Comparison of ENCODE assay signal across 11 cellular contexts in the genomic region with DNA sequence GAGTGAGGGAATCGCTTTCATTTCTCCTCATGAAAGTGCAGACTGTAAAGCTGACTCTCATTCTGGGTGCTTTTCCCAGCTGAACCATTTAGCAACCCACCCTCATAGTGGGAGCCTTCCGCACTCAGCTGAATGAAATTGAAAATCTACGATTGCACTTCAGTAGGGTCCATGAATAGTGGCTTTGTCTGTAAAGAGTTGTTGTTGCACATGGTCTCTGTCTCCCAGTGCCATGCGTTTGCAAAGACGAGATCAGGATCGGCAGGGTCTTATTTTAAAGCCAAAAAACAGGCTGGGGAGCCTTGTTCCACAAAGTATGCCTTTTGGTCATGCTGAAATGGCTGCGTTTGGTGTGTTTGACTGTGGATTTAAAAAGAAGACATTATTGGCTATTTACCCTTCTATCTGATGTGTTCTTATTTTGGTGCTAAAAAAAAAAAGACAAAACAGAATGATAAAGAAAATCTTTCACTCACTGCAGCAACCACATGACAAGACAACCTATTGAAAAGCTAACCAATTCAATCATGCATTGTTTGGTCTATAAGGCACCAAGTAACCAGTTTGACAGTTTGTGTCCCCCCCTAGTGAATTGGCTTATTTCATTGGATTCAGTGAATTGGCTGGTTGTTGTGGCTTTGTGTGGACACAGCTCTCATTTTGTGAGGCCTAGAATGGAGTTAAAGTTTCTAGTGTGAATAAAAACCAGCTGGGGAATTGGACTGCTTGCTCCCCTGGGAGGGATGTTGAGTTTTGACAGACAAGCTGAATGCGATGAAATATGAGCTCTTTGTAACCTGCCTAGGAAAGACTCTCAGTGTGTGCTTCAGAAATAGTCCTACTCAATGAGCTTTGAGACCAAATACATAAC.
A peak's percentile ranks its signal among the peaks of the same experiment; 100 is the strongest.
DNase-seq lines count a peak whose midpoint lies in the region; ATAC-seq, FAIRE-seq and TF ChIP-seq lines count a peak whose summit lies in the region.
"Had no signal": no experiment of that assay in that cellular context is flagged by ENCODE, and none has a peak within 500 bp of the region (broad histone marks: within the 10 kb centered on the region; RNA-seq: fewer than 3 reads in every experiment).

No MANE protein-coding gene starts in this region.

- in situ Hi-C loops in GM12878 (cut with MboI): no loop called here

- ATAC-seq in activated T-cell treated with anti-CD3 and anti-CD28 coated beads, Interleukin-2, amount 50 U/mL, for 4 hours: no peak
- ATAC-seq in GM12878: no peak
- no peak for ATAC-seq in GM21825 (IDR thresholded peaks at IDR 0.05; ENCODE audit: unreplicated experiment)
- no peak for ATAC-seq in GM19328 (IDR thresholded peaks at IDR 0.05; ENCODE audit: unreplicated experiment)

- SMC1A ChIA-PET in GM12878 (lab: Charles Lee; ENCODE audit: uncharacterized antibody, unreplicated experiment): interaction anchor here (0.6 to 2.7 kb wide), 11 partner anchors 9 to 110 kb away, joined by 3 to 9 read pairs (median 3); no protein-coding TSS in a partner anchor

- POLR2A ChIA-PET in GM12878 (lab: Charles Lee): interaction anchor here (0.5 to 1.7 kb wide), 6 partner anchors 12 to 1319 kb away, joined by 3 to 6 read pairs (median 4); no protein-coding TSS in a partner anchor

- no peak; the same call in 1 of the 2 replicates for TF ChIP-seq RAD21 in GM12878 (IDR thresholded peaks at IDR 0.05; ENCODE audit: insufficient read depth, low read depth, low read length)

- DNase-seq in activated T-cell treated with anti-CD3 and anti-CD28 coated beads, Interleukin-2, amount 50 U/mL, for 24 hours: no peak
- no peak for DNase-seq in activated T-cell treated with anti-CD3 and anti-CD28 coated beads, Interleukin-2, amount 50 U/mL, for 4 hours
- DNase-seq in GM12878 (ENCODE audit: low read depth, low spot score) (no peak), hypothalamus (lab: John Stamatoyannopoulos, UW) (peak in 29 of 51 donors; percentile 13 to 89 (median 36)), tibial nerve (ENCODE audit: low spot score in 2 of 2) (no peak), GF-D8 (lab: John Stamatoyannopoulos, UW) (no peak)
- DNase-seq: stimulated activated CD4-positive, alpha-beta T cell treated with anti-CD3 and anti-CD28 coated beads, Interleukin-1b, Interleukin-23, amount 100 ng/mL, for 48 hours; upper lobe of right lung had no signal

- H3K36me3 Mint-ChIP-seq in activated T-cell treated with anti-CD3 and anti-CD28 coated beads, Interleukin-2, amount 50 U/mL, for 24 hours (ENCODE audit: low read depth): peaks cover 16% of the 10 kb centered on the region
- H3K36me3 Mint-ChIP-seq in activated T-cell treated with anti-CD3 and anti-CD28 coated beads, Interleukin-2, amount 50 U/mL, for 4 hours (ENCODE audit: insufficient read depth): peaks cover 17% of the 10 kb centered on the region

- no peaks in the 10 kb centered on the region for H3K27me3 Mint-ChIP-seq in activated T-cell treated with anti-CD3 and anti-CD28 coated beads, Interleukin-2, amount 50 U/mL, for 24 hours
- no peaks in the 10 kb centered on the region for H3K27me3 Mint-ChIP-seq in activated T-cell treated with anti-CD3 and anti-CD28 coated beads, Interleukin-2, amount 50 U/mL, for 4 hours (ENCODE audit: low read depth)
- H3K27me3 Mint-ChIP-seq: memory B cell had no signal

- H2AFZ ChIP-seq in GM12878 (ENCODE audit: control insufficient read depth, low read depth, low read length): no peak overlapping the region

- no peak for TF ChIP-seq POLR2A in GM12878 (IDR thresholded peaks at IDR 0.05; ENCODE audit: low read depth, low read length)
- no peak for TF ChIP-seq POLR2A in tibial nerve (IDR thresholded peaks at IDR 0.05)

- no peaks in the 10 kb centered on the region for H3K9me3 Mint-ChIP-seq in activated T-cell treated with anti-CD3 and anti-CD28 coated beads, Interleukin-2, amount 50 U/mL, for 24 hours
- H3K9me3 Mint-ChIP-seq in activated T-cell treated with anti-CD3 and anti-CD28 coated beads, Interleukin-2, amount 50 U/mL, for 4 hours: no peaks in the 10 kb centered on the region
- H3K9me3 Mint-ChIP-seq: memory B cell had no signal

- RAD21 ChIA-PET in GM12878 (lab: Charles Lee; ENCODE audit: unreplicated experiment): interaction anchor here (0.5 to 3.2 kb wide), 4 partner anchors 28 to 86 kb away, joined by 3 to 11 read pairs (median 3); a partner anchor contains a TSS

- intact Hi-C loops in GM12878 (cut with micrococcal nuclease; ENCODE audit: unreplicated experiment): no loop called here

- H3K9me3 ChIP-seq in GM12878 (replicated peaks; ENCODE audit: control insufficient read depth, insufficient read depth, low read length) (no peaks in the 10 kb centered on the region), tibial nerve (no peaks in the 10 kb centered on the region)
- H3K9me3 ChIP-seq: upper lobe of right lung had no signal

- no peaks in the 10 kb centered on the region for H4K20me1 ChIP-seq in GM12878 (ENCODE audit: control insufficient read depth, insufficient read depth)

- TF ChIP-seq EP300 in GM12878 (IDR thresholded peaks at IDR 0.05; ENCODE audit: borderline replicate concordance in 1 of 2, control insufficient read depth in 1 of 2, low read depth in 2 of 2, low read length in 2 of 2) (no peak), tibial nerve (IDR thresholded peaks at IDR 0.05) (no peak)

- TF ChIP-seq CTCF in GM12878 (IDR thresholded peaks at IDR 0.05 in 2 of 3, conservative IDR thresholded peaks at IDR 0.05 in 1 of 3; ENCODE audit: control insufficient read depth in 2 of 3, extremely low read depth in 1 of 3, insufficient read depth in 1 of 3, low read depth in 3 of 3, low read length in 3 of 3): no peak
- TF ChIP-seq CTCF in tibial nerve (IDR thresholded peaks at IDR 0.05): no peak

- no peak overlapping the region for H3K4me2 ChIP-seq in GM12878 (ENCODE audit: control insufficient read depth, insufficient read depth)

- peaks cover 29% of the 10 kb centered on the region for H3K79me2 ChIP-seq in GM12878 (ENCODE audit: control insufficient read depth, insufficient read depth, low read length)

- H3K27ac Mint-ChIP-seq in activated T-cell treated with anti-CD3 and anti-CD28 coated beads, Interleukin-2, amount 50 U/mL, for 24 hours: peak overlapping the region; percentile 28

- no TSS peak for BruUV-seq in GM12878 (replicated peaks; lab: Mats Ljungman, UMichigan)

- peaks cover 51% of the 10 kb centered on the region for H3K4me1 Mint-ChIP-seq in activated T-cell treated with anti-CD3 and anti-CD28 coated beads, Interleukin-2, amount 50 U/mL, for 24 hours (ENCODE audit: low read depth)
- peaks cover 57% of the 10 kb centered on the region for H3K4me1 Mint-ChIP-seq in activated T-cell treated with anti-CD3 and anti-CD28 coated beads, Interleukin-2, amount 50 U/mL, for 4 hours (ENCODE audit: low read depth)

- peaks cover 28% of the 10 kb centered on the region for H3K4me1 ChIP-seq in GM12878 (ENCODE audit: control insufficient read depth, insufficient read depth, low read length)
- peaks cover 0 to 67% (median 47%) of the 10 kb centered on the region in 4 donors for H3K4me1 ChIP-seq in tibial nerve

- WGBS in GM12878 (ENCODE audit: insufficient coverage, insufficient replicate concordance, low lambda C conversion rate, missing lambda C conversion rate): 97% methylated on average over 8 of the region's 8 CpGs
- 55 to 56% methylated on average over 8 of the region's 8 CpGs for WGBS in tibial nerve, 2 donors

- H3K36me3 ChIP-seq in GM12878 (ENCODE audit: control insufficient read depth in 2 of 2, insufficient read depth in 2 of 2, low read length in 1 of 2) (peaks cover 4 to 6% of the 10 kb centered on the region in 2 experiments; a peak in 3 of 4 replicates), tibial nerve (peaks cover 0 to 14% (median 0%) of the 10 kb centered on the region in 3 donors)

- H3K9ac ChIP-seq in GM12878 (ENCODE audit: control insufficient read depth, insufficient read depth, low read length): no peak overlapping the region

- H3K4me3 Mint-ChIP-seq in activated T-cell treated with anti-CD3 and anti-CD28 coated beads, Interleukin-2, amount 50 U/mL, for 24 hours: no peak overlapping the region
- H3K4me3 Mint-ChIP-seq in activated T-cell treated with anti-CD3 and anti-CD28 coated beads, Interleukin-2, amount 50 U/mL, for 4 hours: no peak overlapping the region
- H3K4me3 Mint-ChIP-seq: memory B cell had no signal

- H3K27me3 ChIP-seq in GM12878 (replicated peaks in 1 of 2; ENCODE audit: control insufficient read depth in 2 of 2, insufficient read depth in 2 of 2, low read length in 1 of 2) (no peaks in the 10 kb centered on the region), tibial nerve (no peaks in the 10 kb centered on the region)
- H3K27me3 ChIP-seq: upper lobe of right lung had no signal

- H3K4me3 ChIP-seq in GM12878: no peak overlapping the region
- H3K4me3 ChIP-seq in tibial nerve: peak overlapping the region in 1 of 4 donors; percentile 6
- H3K4me3 ChIP-seq: upper lobe of right lung had no signal

- no peak overlapping the region for H3K27ac ChIP-seq in GM12878 (ENCODE audit: control insufficient read depth, insufficient read depth)
- H3K27ac ChIP-seq in tibial nerve: peak overlapping the region; percentile 25 to 70 (median 59)
- H3K27ac ChIP-seq: upper lobe of right lung had no signal

- FAIRE-seq in GM12878 (lab: Jason Lieb, UNC): no peak

- CTCF ChIA-PET in GM12878 (lab: Yijun Ruan, JAX): interaction anchor here (0.6 to 3.7 kb wide), 11 partner anchors 13 to 260 kb away, joined by 3 to 13 read pairs (median 4); no protein-coding TSS in a partner anchor

TF ChIP-seq in GM12878, 131 proteins besides CTCF, POLR2A, EP300 and RAD21:
- TF ChIP-seq MEF2B (IDR thresholded peaks at IDR 0.05; ENCODE audit: partially characterized antibody, poor library complexity, severe bottlenecking) (peak; percentile 57), NRF1 (conservative IDR thresholded peaks at IDR 0.05; ENCODE audit: low read depth, low read length) (no peak), RUNX3 (IDR thresholded peaks at IDR 0.05; ENCODE audit: low read length) (no peak), IKZF1 (conservative IDR thresholded peaks at IDR 0.05) (no peak)
- TF ChIP-seq, protein P1, sequence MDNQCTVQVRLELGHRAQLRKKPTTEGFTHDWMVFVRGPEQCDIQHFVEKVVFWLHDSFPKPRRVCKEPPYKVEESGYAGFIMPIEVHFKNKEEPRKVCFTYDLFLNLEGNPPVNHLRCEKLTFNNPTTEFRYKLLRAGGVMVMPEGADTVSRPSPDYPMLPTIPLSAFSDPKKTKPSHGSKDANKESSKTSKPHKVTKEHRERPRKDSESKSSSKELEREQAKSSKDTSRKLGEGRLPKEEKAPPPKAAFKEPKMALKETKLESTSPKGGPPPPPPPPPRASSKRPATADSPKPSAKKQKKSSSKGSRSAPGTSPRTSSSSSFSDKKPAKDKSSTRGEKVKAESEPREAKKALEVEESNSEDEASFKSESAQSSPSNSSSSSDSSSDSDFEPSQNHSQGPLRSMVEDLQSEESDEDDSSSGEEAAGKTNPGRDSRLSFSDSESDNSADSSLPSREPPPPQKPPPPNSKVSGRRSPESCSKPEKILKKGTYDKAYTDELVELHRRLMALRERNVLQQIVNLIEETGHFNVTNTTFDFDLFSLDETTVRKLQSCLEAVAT (IDR thresholded peaks at IDR 0.05): no peak
TF ChIP-seq in GM12878: peak in this region for 1.

Comparison
In these comparisons a context has a peak if more than half of its experiments do, and no peak if none do; other contexts are left out.
1. DNase-seq: peak in hypothalamus (29 of 51); none in activated T-cell treated with anti-CD3 and anti-CD28 coated beads, Interleukin-2, amount 50 U/mL, for 24 hours (single experiment), activated T-cell treated with anti-CD3 and anti-CD28 coated beads, Interleukin-2, amount 50 U/mL, for 4 hours (single experiment), GM12878 (single experiment), tibial nerve (0 of 2) and GF-D8 (single experiment).